ENCODE assay signal across 8 cellular contexts in the genomic region with DNA sequence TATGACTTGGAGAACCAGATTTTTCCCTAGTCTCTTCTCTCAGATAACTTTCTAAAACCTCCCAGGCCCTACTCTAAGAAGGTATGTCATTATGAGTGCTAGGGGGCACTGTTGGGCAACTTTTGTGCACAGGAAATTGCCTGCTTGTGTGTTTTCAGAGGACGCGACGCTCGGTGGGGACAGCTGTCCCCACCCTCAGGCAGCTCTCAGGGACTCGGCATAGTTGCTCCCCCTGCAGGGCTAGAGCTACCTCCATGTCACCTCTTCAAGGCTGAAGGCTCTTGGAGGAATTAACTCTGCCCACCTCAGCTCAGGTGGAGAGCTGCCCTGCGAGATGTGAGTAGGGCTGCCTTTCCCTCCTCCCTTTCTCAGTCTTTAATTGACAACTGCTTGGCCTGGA. TPM values are rescaled to one million over a fixed set of nuclear protein-coding genes. Genes with fewer than 3 reads are reported as not detected.
DNase-seq lines count a peak whose midpoint lies in the region; ATAC-seq and TF ChIP-seq lines count a peak whose summit lies in the region.

No MANE protein-coding gene starts in this region.

- DNase-seq in DMS114 treated with DMSO at 0.1 percent for 48 hours (lab: John Stamatoyannopoulos, UW; ENCODE audit: unreplicated experiment), result peak; percentile 4
- DNase-seq in NCI-H1092 (lab: John Stamatoyannopoulos, UW), result peak; percentile 54
- DNase-seq in SJCRH30, result peak; percentile 81 to 91
- peak in 6 of 7 donors; percentile 27 to 60 (median 48) for DNase-seq in adrenal gland
- DNase-seq in kidney epithelial cell (ENCODE audit: low read depth), result no peak
- DNase-seq in stimulated activated CD8-positive, alpha-beta memory T cell treated with anti-CD3 and anti-CD28 coated beads, Interleukin-15, amount 100 ng/mL, for 1 hour (ENCODE audit: low read depth), result peak; percentile 4
- DNase-seq in gastrocnemius medialis, result no peak

- TF ChIP-seq CTCF in adrenal gland (IDR thresholded peaks at IDR 0.05), result peak in 3 of 6 experiments; percentile 29 to 42 (median 31)
- peak; percentile 47 for TF ChIP-seq CTCF in kidney epithelial cell (IDR thresholded peaks at IDR 0.05; ENCODE audit: insufficient read depth, low read length, poor library complexity, severe bottlenecking)
- peak in 2 of 5 experiments; percentile 7 to 24 for TF ChIP-seq CTCF in gastrocnemius medialis (IDR thresholded peaks at IDR 0.05 in 4 of 5, conservative IDR thresholded peaks at IDR 0.05 in 1 of 5)

- H3K27ac ChIP-seq in SJCRH30 (no peak overlapping the region), adrenal gland (no peak overlapping the region), gastrocnemius medialis (no peak overlapping the region)

- in situ Hi-C loops in gastrocnemius medialis (cut with MboI; ENCODE audit: low sequenced_read_pairs in 4 of 4), result loop anchor here (5.0 to 25.0 kb wide), 3 partner anchors 90 to 375 kb away; partner anchors contain the start of gene SLC25A48 (in 3 of the 4)

- ATAC-seq in GM21576 (IDR thresholded peaks at IDR 0.05; ENCODE audit: unreplicated experiment) (peak; percentile 60), gastrocnemius medialis (no peak)

- H3K36me3 ChIP-seq in SJCRH30, result no peaks in the 10 kb centered on the region
- H3K36me3 ChIP-seq in adrenal gland (replicated peaks in 1 of 2), result no peaks in the 10 kb centered on the region
- H3K36me3 ChIP-seq in kidney epithelial cell (ENCODE audit: control insufficient read depth, insufficient read depth, low read length), result no peaks in the 10 kb centered on the region
- no peaks in the 10 kb centered on the region for H3K36me3 ChIP-seq in gastrocnemius medialis

- H3K4me3 ChIP-seq in SJCRH30 (no peak overlapping the region), adrenal gland (no peak overlapping the region), kidney epithelial cell (ENCODE audit: low read depth, low read length) (no peak overlapping the region), gastrocnemius medialis (no peak overlapping the region)

- H3K4me1 ChIP-seq in SJCRH30 (no peaks in the 10 kb centered on the region), adrenal gland (replicated peaks in 1 of 2) (no peaks in the 10 kb centered on the region), gastrocnemius medialis (peaks cover 0 to 4% of the 10 kb centered on the region in 2 donors)

- WGBS in adrenal gland, 4 donors, result 18 to 28% (median 24%) methylated on average over 6 of the region's 6 CpGs

- intact Hi-C loops in adrenal gland (cut with DNase I) (no loop called here), gastrocnemius medialis (cut with DNase I; ENCODE audit: low total_unique reads) (loop anchor here (10.0 kb wide), 1 partner anchor 372 kb away; the partner anchor contains the start of gene SLC25A48)

- H3K9me3 ChIP-seq in SJCRH30 (replicated peaks) (no peaks in the 10 kb centered on the region), adrenal gland (replicated peaks in 1 of 3) (no peaks in the 10 kb centered on the region), gastrocnemius medialis (no peaks in the 10 kb centered on the region)

- TF ChIP-seq POLR2A in adrenal gland (IDR thresholded peaks at IDR 0.05), result no peak
- TF ChIP-seq POLR2A in gastrocnemius medialis (IDR thresholded peaks at IDR 0.05), result no peak

- H3K27me3 ChIP-seq in SJCRH30 (peaks cover 23% of the 10 kb centered on the region), adrenal gland (peaks cover 15% of the 10 kb centered on the region), kidney epithelial cell (ENCODE audit: control insufficient read depth, insufficient read depth, low read length) (peaks cover 52% of the 10 kb centered on the region), gastrocnemius medialis (peaks cover 0 to 8% (median 0%) of the 10 kb centered on the region in 3 donors)

RNA-seq across cellular contexts. Expression of gene TIFAB, which starts 10.2 kb away (rescaled TPM):
- total RNA-seq in SJCRH30 (2014; rRNA removed; shearing (Covaris generic)), result not detected in 2 replicates
- total RNA-seq in adrenal gland (not detected), kidney epithelial cell (not detected in 2 replicates), gastrocnemius medialis (not detected)
- under 1 TPM in 1 of 3 donors, not detected in 2; 0.08 TPM for polyA plus RNA-seq in adrenal gland

RNA-seq across cellular contexts. Expression of gene DCANP1, which starts 15.2 kb away (rescaled TPM):
- total RNA-seq in SJCRH30 (2014; rRNA removed; shearing (Covaris generic)), result not detected in 2 replicates
- total RNA-seq in adrenal gland, result not detected
- polyA plus RNA-seq in adrenal gland, result under 1 TPM in 1 of 3 donors, not detected in 2; 0.08 TPM
- total RNA-seq in kidney epithelial cell, result not detected in 2 replicates
- total RNA-seq in gastrocnemius medialis, result not detected

Comparison
In these comparisons a context has a peak if more than half of its experiments do, and no peak if none do; other contexts are left out.
1. DNase-seq: peak in DMS114 treated with DMSO at 0.1 percent for 48 hours (single experiment), NCI-H1092 (single experiment), SJCRH30 (2 of 2), adrenal gland (6 of 7) and stimulated activated CD8-positive, alpha-beta memory T cell treated with anti-CD3 and anti-CD28 coated beads, Interleukin-15, amount 100 ng/mL, for 1 hour (single experiment); none in kidney epithelial cell (single experiment) and gastrocnemius medialis (0 of 2).